ENCODE assay signal across 18 cellular contexts in genomic region chr9:104972242-104972866, GRCh38. TPM values are rescaled to one million over a fixed set of nuclear protein-coding genes. Genes with fewer than 3 reads are reported as not detected.
DNase-seq lines count a peak whose midpoint lies in the region; ATAC-seq, FAIRE-seq and TF ChIP-seq lines count a peak whose summit lies in the region.
"Had no signal": no experiment of that assay in that cellular context is flagged by ENCODE, and none has a peak within 500 bp of the region (broad histone marks: within the 10 kb centered on the region; RNA-seq: fewer than 3 reads in every experiment).

No MANE protein-coding gene starts in this region.

- no peak for TF ChIP-seq RAD21 in H1 (IDR thresholded peaks at IDR 0.05 in 1 of 2, conservative IDR thresholded peaks at IDR 0.05 in 1 of 2; ENCODE audit: low read depth in 2 of 2, low read length in 2 of 2)

- no peak overlapping the region for H3K56ac ChIP-seq in H1 (replicated peaks; ENCODE audit: insufficient read length, low read depth, low read length)

- no peak overlapping the region for H2BK20ac ChIP-seq in H1 (ENCODE audit: low read length)

- POLR2A ChIA-PET in H1 (lab: Charles Lee; ENCODE audit: partially characterized antibody) = interaction anchor here (0.6 to 1.1 kb wide), 2 partner anchors 20 to 89 kb away, joined by 3 to 7 read pairs; no protein-coding TSS in a partner anchor

- ATAC-seq in lower lobe of right lung (peak; percentile 69 to 72), upper lobe of right lung (peak; percentile 67)
- ATAC-seq: CD8-positive, alpha-beta T cell; HepG2 had no signal

- no peak overlapping the region for H2BK5ac ChIP-seq in H1 (ENCODE audit: low read depth, low read length)

- FAIRE-seq in H1 (lab: Jason Lieb, UNC) = no peak
- FAIRE-seq: G401.6, GM12891, GM19239, H54, HepG2 had no signal

- DNase-seq in H1 (ENCODE audit: low read depth in 1 of 2, low spot score in 2 of 2) (no peak), lower lobe of right lung (no peak), neural crest cell (ENCODE audit: low read depth, low spot score) (no peak), upper lobe of right lung (no peak), NCI-H69 (lab: John Stamatoyannopoulos, UW) (no peak), inferior parietal cortex (ENCODE audit: extremely low spot score) (no peak), testis (no peak)
- DNase-seq: CD8-positive, alpha-beta T cell; GM23248; HCEC 1CT had no signal

- TF ChIP-seq CTCF in H1 (IDR thresholded peaks at IDR 0.05; ENCODE audit: control extremely low read depth in 1 of 3, insufficient read depth in 1 of 3, low read depth in 1 of 3, low read length in 3 of 3) (no peak), lower lobe of right lung (IDR thresholded peaks at IDR 0.05) (no peak), neural crest cell (conservative IDR thresholded peaks at IDR 0.05) (no peak), upper lobe of right lung (IDR thresholded peaks at IDR 0.05) (no peak), testis (IDR thresholded peaks at IDR 0.05) (no peak)

- 85% methylated on average over 4 of the region's 4 CpGs; no CpG with 5 or more reads in 1 of the 2 experiments for WGBS in H1 (ENCODE audit: extremely low coverage in 1 of 2, insufficient coverage in 1 of 2, insufficient read length in 1 of 2, insufficient replicate concordance in 2 of 2, low coverage in 1 of 2, low lambda C conversion rate in 2 of 2, missing lambda C conversion rate in 1 of 2), 2 experiments
- whole genome bisulfite sequencing in testis, 2 donors = 87 to 91% methylated on average over 4 of the region's 4 CpGs

- no peak overlapping the region for H3K4me3 ChIP-seq in H1 (ENCODE audit: extremely low read depth in 1 of 4, insufficient read depth in 2 of 4, low read depth in 3 of 4, low read length in 4 of 4)
- H3K4me3 ChIP-seq in lower lobe of right lung = no peak overlapping the region
- no peak overlapping the region for H3K4me3 ChIP-seq in upper lobe of right lung
- no peak overlapping the region for H3K4me3 ChIP-seq in testis
- H3K4me3 ChIP-seq: BLaER1 treated with 17β-estradiol and CSF1 and Interleukin-3, amounts not matched to agents 10 nM and 100 nM; GM23248 had no signal

- H2AK5ac ChIP-seq in H1 (ENCODE audit: low read depth, low read length) = no peak overlapping the region

- H2BK15ac ChIP-seq in H1 (ENCODE audit: low read length) = 0 out of 2 replicates have a peak overlapping the region, but pooled peaks have one; percentile 77

- no peaks in the 10 kb centered on the region for H3K27me3 Mint-ChIP-seq in neural crest cell (ENCODE audit: low read depth)

- no peak for TF ChIP-seq POLR2A in H1 (IDR thresholded peaks at IDR 0.05; ENCODE audit: control extremely low read depth in 1 of 2, low read depth in 2 of 2, low read length in 2 of 2)
- no peak for TF ChIP-seq POLR2A in testis (IDR thresholded peaks at IDR 0.05)

- H3K9ac ChIP-seq in H1 (replicated peaks in 1 of 4; ENCODE audit: extremely low read depth in 1 of 4, low read depth in 3 of 4, low read length in 3 of 4) = no peak overlapping the region; a peak in 1 of 7 replicates
- H3K9ac ChIP-seq: BLaER1 treated with 17β-estradiol and CSF1 and Interleukin-3, amounts not matched to agents 10 nM and 100 nM; GM23248 had no signal

- H3K36me3 ChIP-seq in H1 (ENCODE audit: control insufficient read depth in 2 of 4, insufficient read depth in 4 of 4, low read length in 3 of 4) = no peaks in the 10 kb centered on the region
- no peaks in the 10 kb centered on the region for H3K36me3 ChIP-seq in lower lobe of right lung
- H3K36me3 ChIP-seq in upper lobe of right lung = no peaks in the 10 kb centered on the region
- H3K36me3 ChIP-seq in testis (ENCODE audit: low read depth, missing control alignments) = no peaks in the 10 kb centered on the region
- H3K36me3 ChIP-seq: BLaER1 treated with 17β-estradiol and CSF1 and Interleukin-3, amounts not matched to agents 10 nM and 100 nM had no signal

- CTCF ChIA-PET in H1 (lab: Charles Lee; ENCODE audit: partially characterized antibody) = interaction anchor here (1.1 to 1.5 kb wide), 2 partner anchors 36 to 419 kb away, joined by 3 to 4 read pairs; no protein-coding TSS in a partner anchor

- peak overlapping the region; percentile 39 for H3K4me3 Mint-ChIP-seq in neural crest cell
- H3K4me3 Mint-ChIP-seq: B cell; CD8-positive, alpha-beta T cell; IgD-negative memory B cell had no signal

- peaks cover 5 to 15% (median 9%) of the 10 kb centered on the region in 4 experiments for H3K4me1 ChIP-seq in H1 (replicated peaks in 1 of 4; ENCODE audit: control insufficient read depth in 3 of 4, insufficient read depth in 4 of 4, low read length in 3 of 4)
- H3K4me1 ChIP-seq in lower lobe of right lung = peaks cover 30% of the 10 kb centered on the region
- peaks cover 17% of the 10 kb centered on the region for H3K4me1 ChIP-seq in upper lobe of right lung
- peaks cover 28% of the 10 kb centered on the region for H3K4me1 ChIP-seq in testis

- no peaks in the 10 kb centered on the region for H3K36me3 Mint-ChIP-seq in neural crest cell (ENCODE audit: low read depth)
- H3K36me3 Mint-ChIP-seq: CD8-positive, alpha-beta T cell had no signal

- no peak for TF ChIP-seq EP300 in H1 (IDR thresholded peaks at IDR 0.05; ENCODE audit: borderline replicate concordance in 1 of 2, low read depth in 2 of 2, low read length in 2 of 2)

- no peak overlapping the region for H4K5ac ChIP-seq in H1 (ENCODE audit: insufficient read length, low read depth, low read length)

- no peaks in the 10 kb centered on the region for H3K9me3 Mint-ChIP-seq in neural crest cell
- H3K9me3 Mint-ChIP-seq: CD8-positive, alpha-beta T cell had no signal

- peak overlapping the region; percentile 17 for H3K27ac Mint-ChIP-seq in neural crest cell (ENCODE audit: unreplicated experiment)
- H3K27ac Mint-ChIP-seq: B cell; CD8-positive, alpha-beta T cell; IgD-negative memory B cell had no signal

- H3K4ac ChIP-seq in H1 (replicated peaks; ENCODE audit: insufficient read length, low read depth, low read length) = no peak overlapping the region

- H3K4me1 Mint-ChIP-seq in neural crest cell = peaks cover 14% of the 10 kb centered on the region

- no peak overlapping the region for H2AFZ ChIP-seq in H1 (ENCODE audit: low read length)
- H2AFZ ChIP-seq: GM23248 had no signal

- H4K91ac ChIP-seq in H1 (replicated peaks; ENCODE audit: insufficient read length, low read length) = no peak overlapping the region

- no peak overlapping the region for H4K8ac ChIP-seq in H1 (ENCODE audit: extremely low read depth, insufficient read depth, low read length)

- H3K4me2 ChIP-seq in H1 (ENCODE audit: insufficient read depth in 1 of 2, low read depth in 2 of 2, low read length in 2 of 2) = no peak overlapping the region

- H3K23ac ChIP-seq in H1 (ENCODE audit: insufficient read length) = no peak overlapping the region

- H2BK12ac ChIP-seq in H1 (ENCODE audit: low read depth, low read length) = no peak overlapping the region

- no peaks in the 10 kb centered on the region for H3K79me1 ChIP-seq in H1 (ENCODE audit: low read depth, low read length)

- no peaks in the 10 kb centered on the region for H3K79me2 ChIP-seq in H1 (ENCODE audit: control insufficient read depth in 1 of 2, insufficient read depth in 2 of 2, low read length in 2 of 2)

- no peaks in the 10 kb centered on the region for H4K20me1 ChIP-seq in H1 (replicated peaks in 1 of 2; ENCODE audit: control insufficient read depth in 1 of 2, insufficient read depth in 2 of 2, low read length in 2 of 2)
- H4K20me1 ChIP-seq: BLaER1 treated with 17β-estradiol and CSF1 and Interleukin-3, amounts not matched to agents 10 nM and 100 nM had no signal

- H3K27me3 ChIP-seq in H1 (replicated peaks in 1 of 4; ENCODE audit: control insufficient read depth in 3 of 4, extremely low read depth in 1 of 4, insufficient read depth in 3 of 4, low read length in 3 of 4) (no peaks in the 10 kb centered on the region), lower lobe of right lung (ENCODE audit: low read depth) (no peaks in the 10 kb centered on the region), upper lobe of right lung (no peaks in the 10 kb centered on the region), testis (no peaks in the 10 kb centered on the region)
- H3K27me3 ChIP-seq: BLaER1 treated with 17β-estradiol and CSF1 and Interleukin-3, amounts not matched to agents 10 nM and 100 nM had no signal

- H3K14ac ChIP-seq in H1 (ENCODE audit: insufficient read length) = no peak overlapping the region

- H3K27ac ChIP-seq in H1 (ENCODE audit: low read depth, low read length) (no peak overlapping the region), lower lobe of right lung (peak overlapping the region; percentile 49), upper lobe of right lung (peak overlapping the region; percentile 7), testis (no peak overlapping the region)
- H3K27ac ChIP-seq: BLaER1 treated with 17β-estradiol and CSF1 and Interleukin-3, amounts not matched to agents 10 nM and 100 nM; GM23248 had no signal

- H3K23me2 ChIP-seq in H1 (ENCODE audit: low read depth, low read length) = no peaks in the 10 kb centered on the region; the same call in 1 of the 2 replicates

- no peak overlapping the region for H2BK120ac ChIP-seq in H1 (replicated peaks; ENCODE audit: low read depth, low read length)

- H3K9me3 ChIP-seq in H1 (ENCODE audit: insufficient read depth in 2 of 2, low read depth in 1 of 2, low read length in 1 of 2) = no peaks in the 10 kb centered on the region
- H3K9me3 ChIP-seq in lower lobe of right lung = no peaks in the 10 kb centered on the region
- no peaks in the 10 kb centered on the region for H3K9me3 ChIP-seq in upper lobe of right lung
- H3K9me3 ChIP-seq in testis = no peaks in the 10 kb centered on the region
- H3K9me3 ChIP-seq: BLaER1 treated with 17β-estradiol and CSF1 and Interleukin-3, amounts not matched to agents 10 nM and 100 nM had no signal

- intact Hi-C loops in lower lobe of right lung (cut with DNase I) = no loop called here
- intact Hi-C loops in upper lobe of right lung (cut with DNase I) = no loop called here
- intact Hi-C loops in testis (cut with DNase I; ENCODE audit: low total_unique reads) = no loop called here

- H3K18ac ChIP-seq in H1 (ENCODE audit: extremely low read depth, low read length) = no peak overlapping the region

TF ChIP-seq in H1, 55 proteins besides CTCF, POLR2A, EP300 and RAD21 (continues in another document):
- TF ChIP-seq TBP (IDR thresholded peaks at IDR 0.05; ENCODE audit: low read depth, low read length) (no peak), GABPA (IDR thresholded peaks at IDR 0.05; ENCODE audit: borderline replicate concordance, insufficient read depth, low read length) (no peak)

RNA-seq across cellular contexts. Expression of gene ABCA1, which starts 44.4 kb away (rescaled TPM):
- 7.8 and 8.5 TPM in 2 replicates for total RNA-seq in H1 (2021; fragmentation: NEBNext Ultra II Directional; extraction: Animal tissue kit (Norgen Biotek cat#: 25700))
- polyA plus RNA-seq in H1 (2011; rRNA removed) (6.9 and 7.3 TPM in 2 replicates), testis (ENCODE audit: insufficient read depth, low read depth, low replicate concordance) (8.5 TPM)
- 5.2 TPM for polyA plus RNA-seq in H1 (2011; cell fraction: cytosol; rRNA removed)
- polyA plus RNA-seq in H1 (2011; cell fraction: nucleus; rRNA removed) = 11.8 TPM
- 4.0 to 4.8 TPM (median 4.2 TPM) in 4 replicates for polyA plus RNA-seq in H1 (2012, experiment 1 of 2)
- polyA plus RNA-seq in H1 (2012, experiment 2 of 2) = 0.33 TPM
- polyA plus RNA-seq in H1 (2013, experiment 1 of 2) = 1.7 TPM
- polyA plus RNA-seq in H1 (2013, experiment 2 of 2) = 1.1 TPM
- polyA minus RNA-seq in H1 (2011; rRNA and poly(A)+ RNA removed) = 82.4 and 99.2 TPM in 2 replicates
- 19.4 TPM for polyA minus RNA-seq in H1 (2011; cell fraction: cytosol; rRNA and poly(A)+ RNA removed)
- polyA minus RNA-seq in H1 (2011; cell fraction: nucleus; rRNA and poly(A)+ RNA removed) = 45.3 TPM
- total RNA-seq in lower lobe of right lung (46.8 TPM), neural crest cell (6.5 and 6.8 TPM in 2 replicates), upper lobe of right lung (49.0 TPM), testis (10 to 100 TPM; 42.0 to 57.9 TPM)

Comparison
In these comparisons a context has a peak if more than half of its experiments do, and no peak if none do; other contexts are left out.
1. H3K27ac ChIP-seq: peak in lower lobe of right lung (single experiment) and upper lobe of right lung (single experiment); none in H1 (single experiment) and testis (0 of 2).